Comparison of ENCODE assay signal across 9 cellular contexts in the genomic region with DNA sequence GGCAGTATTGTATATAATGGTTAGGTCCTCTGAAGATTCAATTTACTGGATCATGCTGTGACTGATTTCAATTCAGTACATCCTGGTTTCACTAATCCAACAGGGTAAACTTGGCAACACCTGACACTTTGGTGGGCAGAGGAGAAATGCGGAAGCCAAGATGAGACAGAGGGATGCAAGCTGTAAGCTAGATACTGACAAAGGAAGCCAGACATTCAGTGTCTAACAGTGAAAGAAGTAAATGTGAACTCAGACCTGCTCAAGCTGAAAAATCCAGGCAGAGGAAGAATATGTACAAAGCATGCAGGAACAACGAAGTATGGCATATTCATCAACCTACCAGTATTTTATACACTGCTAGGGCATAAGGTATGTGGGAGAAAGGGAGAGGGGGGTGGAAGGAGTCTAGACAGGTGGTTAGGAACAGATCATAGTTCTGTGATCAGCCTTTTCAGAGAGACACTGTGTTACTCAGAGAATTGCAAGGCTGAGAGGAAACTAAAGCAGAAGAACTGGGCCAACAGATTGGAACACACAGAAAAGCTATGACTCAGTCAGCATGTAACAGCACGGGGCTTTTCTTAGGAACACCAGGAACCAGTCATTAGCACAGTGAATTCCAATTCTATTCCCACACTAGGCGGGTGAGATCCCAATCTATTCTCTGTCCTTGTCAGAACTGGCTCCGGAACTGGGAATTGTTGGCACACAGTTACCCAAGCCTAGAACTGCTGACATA. TPM values are rescaled to one million over a fixed set of nuclear protein-coding genes. Genes with fewer than 3 reads are reported as not detected.
DNase-seq lines count a peak whose midpoint lies in the region; ATAC-seq and TF ChIP-seq lines count a peak whose summit lies in the region.
"Had no signal": no experiment of that assay in that cellular context is flagged by ENCODE, and none has a peak within 500 bp of the region (broad histone marks: within the 10 kb centered on the region; RNA-seq: fewer than 3 reads in every experiment).

No MANE protein-coding gene starts in this region.

- H3K4me1 ChIP-seq in CD8-positive, alpha-beta memory T cell (ENCODE audit: insufficient read depth, low read length), result peaks cover 77% of the 10 kb centered on the region
- peaks cover 45% of the 10 kb centered on the region for H3K4me1 ChIP-seq in OCI-LY1 (ENCODE audit: insufficient read depth, low read length, severe bottlenecking)
- no peaks in the 10 kb centered on the region for H3K4me1 ChIP-seq in mammary epithelial cell (ENCODE audit: insufficient read depth, low read length)

- H3K9me3 Mint-ChIP-seq in CD8-positive, alpha-beta memory T cell, result no peaks in the 10 kb centered on the region

- H3K36me3 ChIP-seq in CD8-positive, alpha-beta memory T cell (ENCODE audit: insufficient read depth, low read length), result no peaks in the 10 kb centered on the region
- H3K36me3 ChIP-seq in OCI-LY1 (ENCODE audit: insufficient read depth, low read length), result no peaks in the 10 kb centered on the region
- H3K36me3 ChIP-seq in mammary epithelial cell (ENCODE audit: insufficient read depth, low read length), result no peaks in the 10 kb centered on the region

- no peaks in the 10 kb centered on the region for H3F3A ChIP-seq in OCI-LY1 (ENCODE audit: insufficient read depth, low read length)

- 40% methylated on average over 4 of the region's 5 CpGs for WGBS in mammary epithelial cell (ENCODE audit: low coverage, missing lambda C conversion rate)

- TF ChIP-seq CTCF in OCI-LY1 (IDR thresholded peaks at IDR 0.05; ENCODE audit: low read length), result no peak
- TF ChIP-seq CTCF in mammary epithelial cell (conservative IDR thresholded peaks at IDR 0.05 in 1 of 2, IDR thresholded peaks at IDR 0.05 in 1 of 2; ENCODE audit: extremely low read depth in 1 of 2, insufficient read depth in 1 of 2, low read depth in 1 of 2, low read length in 2 of 2), result no peak

- H3K36me3 Mint-ChIP-seq in CD8-positive, alpha-beta memory T cell, result peaks cover 0 to 11% (median under 1%) of the 10 kb centered on the region in 3 donors

- in situ Hi-C loops in mammary epithelial cell (cut with MboI; ENCODE audit: low sequenced_read_pairs in 2 of 2), result no loop called here

- peak overlapping the region; percentile 13 for H3K4me3 ChIP-seq in CD8-positive, alpha-beta memory T cell (ENCODE audit: low read length)
- H3K4me3 ChIP-seq in OCI-LY1 (ENCODE audit: low read depth, low read length, poor library complexity, severe bottlenecking) (no peak overlapping the region), mammary epithelial cell (replicated peaks in 1 of 3; ENCODE audit: insufficient read depth in 1 of 3, low read depth in 2 of 3, low read length in 3 of 3) (no peak overlapping the region)

- DNase-seq in CD8-positive, alpha-beta memory T cell, result peak in 2 of 5 donors; percentile 21 to 55
- DNase-seq in mammary epithelial cell (peak; percentile 56), non-pigmented ciliary epithelial cell (ENCODE audit: low read depth) (peak; percentile 1), MV-4-11 (lab: John Stamatoyannopoulos, UW) (no peak), dedifferentiated amniotic fluid mesenchymal stem cell (ENCODE audit: extremely low spot score) (no peak)
- DNase-seq: NCI-H187 treated with DMSO at 0.1 percent for 48 hours, SW 1271 had no signal

- dilution Hi-C loops in mammary epithelial cell (cut with HindIII; ENCODE audit: low sequenced_read_pairs), result no loop called here

- H3K9ac ChIP-seq in OCI-LY1 (ENCODE audit: low read length) (peak overlapping the region; percentile 11; the same call in 1 of the 2 replicates), mammary epithelial cell (ENCODE audit: insufficient read depth, low read length) (no peak overlapping the region)

- POLR2A ChIA-PET in CD8-positive, alpha-beta memory T cell (lab: Charles Lee), result interaction anchor here (0.5 to 0.7 kb wide), 2 partner anchors 25 to 692 kb away, joined by 4 read pairs; no protein-coding TSS in a partner anchor

- H3K4me1 Mint-ChIP-seq in CD8-positive, alpha-beta memory T cell, result peaks cover 85 to 98% (median 97%) of the 10 kb centered on the region in 3 donors

- no TSS peak for BruUV-seq in mammary epithelial cell (replicated peaks; lab: Mats Ljungman, UMichigan)

- no peaks in the 10 kb centered on the region for H3K9me2 ChIP-seq in OCI-LY1 (ENCODE audit: low read depth, low read length)

- no peaks in the 10 kb centered on the region for H3K27me3 ChIP-seq in CD8-positive, alpha-beta memory T cell (ENCODE audit: insufficient read depth, low read length, poor library complexity, severe bottlenecking)
- H3K27me3 ChIP-seq in OCI-LY1 (ENCODE audit: insufficient read depth, low read length) (no peaks in the 10 kb centered on the region), mammary epithelial cell (ENCODE audit: insufficient read depth, low read length) (no peaks in the 10 kb centered on the region)

- H3K4me2 ChIP-seq in OCI-LY1 (ENCODE audit: low read length) (peak overlapping the region; percentile 35; the same call in 1 of the 2 replicates), mammary epithelial cell (ENCODE audit: insufficient read depth, low read depth, low read length) (no peak overlapping the region)

- H4K20me1 ChIP-seq in OCI-LY1 (ENCODE audit: insufficient read depth, low read length) (no peaks in the 10 kb centered on the region), mammary epithelial cell (ENCODE audit: insufficient read depth, low read length) (no peaks in the 10 kb centered on the region)

- no peaks in the 10 kb centered on the region for H3K9me3 ChIP-seq in CD8-positive, alpha-beta memory T cell (ENCODE audit: low read length)
- H3K9me3 ChIP-seq in OCI-LY1 (ENCODE audit: low read length) (no peaks in the 10 kb centered on the region), mammary epithelial cell (replicated peaks; ENCODE audit: insufficient read depth, low read length) (no peaks in the 10 kb centered on the region)

- H3K27me3 Mint-ChIP-seq in CD8-positive, alpha-beta memory T cell, result no peaks in the 10 kb centered on the region

- H2AFZ ChIP-seq in OCI-LY1 (ENCODE audit: low read length), result peak overlapping the region; percentile 45; the same call in 1 of the 2 replicates
- no peak overlapping the region for H2AFZ ChIP-seq in mammary epithelial cell (ENCODE audit: low read depth, low read length)

- H3K27ac Mint-ChIP-seq in CD8-positive, alpha-beta memory T cell, result peak overlapping the region; percentile 59 to 94 (median 88)

- no peak overlapping the region for H3K27ac ChIP-seq in CD8-positive, alpha-beta memory T cell (ENCODE audit: low read depth, low read length)
- H3K27ac ChIP-seq in OCI-LY1 (ENCODE audit: low read depth, low read length, poor library complexity, severe bottlenecking) (peak overlapping the region; percentile 79), mammary epithelial cell (ENCODE audit: insufficient read depth, low read depth, low read length) (no peak overlapping the region)

- ATAC-seq in HG03521 (IDR thresholded peaks at IDR 0.05; ENCODE audit: unreplicated experiment), result no peak

- intact Hi-C loops in mammary epithelial cell (cut with micrococcal nuclease), result no loop called here

- peak overlapping the region; percentile 28 to 72 (median 66) for H3K4me3 Mint-ChIP-seq in CD8-positive, alpha-beta memory T cell

- H3K79me2 ChIP-seq in OCI-LY1 (ENCODE audit: insufficient read depth, low read length), result 0 out of 2 replicates have a peak, but pooled peaks cover 2% of the 10 kb centered on the region
- no peaks in the 10 kb centered on the region for H3K79me2 ChIP-seq in mammary epithelial cell (ENCODE audit: insufficient read depth, low read length)

- CTCF ChIA-PET in CD8-positive, alpha-beta memory T cell (lab: Charles Lee), result interaction anchor here (1.0 kb wide), 1 partner anchor 41 kb away, joined by 3 read pairs; no protein-coding TSS in a partner anchor
- CTCF ChIA-PET in mammary epithelial cell (lab: Charles Lee; ENCODE audit: low non-redundant PET), result no interaction called here

RNA-seq across cellular contexts. Expression of a gene that starts 40.3 kb away (rescaled TPM):
- total RNA-seq in CD8-positive, alpha-beta memory T cell, result 10 to 100 TPM; 60.2 to 67.0 TPM
- polyA plus RNA-seq in CD8-positive, alpha-beta memory T cell, result 203 TPM
- total RNA-seq in mammary epithelial cell, result 1 to 10 TPM in 1 of 2 donors, not detected in 1; 1.0 TPM
- 0.07 TPM for polyA plus RNA-seq in mammary epithelial cell
- polyA minus RNA-seq in mammary epithelial cell, result not detected

Comparison
In these comparisons a context has a peak if more than half of its experiments do, and no peak if none do; other contexts are left out.
1. DNase-seq: peak in mammary epithelial cell (single experiment) and non-pigmented ciliary epithelial cell (single experiment); none in MV-4-11 (single experiment) and dedifferentiated amniotic fluid mesenchymal stem cell (single experiment).
2. RNA of a gene that starts 40.3 kb away (total RNA-seq): 60.2 to 67.0 TPM in CD8-positive, alpha-beta memory T cell; 1.0 TPM in mammary epithelial cell; every median in the first group is over 10 times any median in the second.